In the genomic region with DNA sequence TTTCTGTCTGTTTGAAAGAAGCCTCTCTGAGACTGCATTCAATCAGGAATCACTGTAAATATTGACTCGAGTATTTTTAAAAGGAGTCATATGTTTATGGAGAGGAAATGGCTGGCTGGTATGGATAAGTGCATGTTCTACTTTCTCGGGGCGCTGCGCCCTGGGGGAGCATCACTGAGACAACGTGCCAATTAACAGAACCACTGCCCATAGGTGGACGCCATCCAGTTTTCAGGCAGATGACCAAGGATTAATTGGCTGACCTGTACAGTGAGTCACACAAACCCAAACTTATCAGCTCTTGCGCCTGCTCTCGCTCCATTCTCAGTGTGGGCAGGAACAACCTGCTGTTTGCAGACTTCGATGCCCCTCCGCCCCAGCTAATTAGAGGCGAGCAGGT, we compare ENCODE assay signal across 20 cellular contexts.
DNase-seq lines count a peak whose midpoint lies in the region; ATAC-seq and TF ChIP-seq lines count a peak whose summit lies in the region.
"Had no signal": no experiment of that assay in that cellular context is flagged by ENCODE, and none has a peak within 500 bp of the region (broad histone marks: within the 10 kb centered on the region; RNA-seq: fewer than 3 reads in every experiment).

No MANE protein-coding gene starts in this region.

- peaks cover 54% of the 10 kb centered on the region for H3K4me1 Mint-ChIP-seq in brain
- peaks cover 6% of the 10 kb centered on the region for H3K4me1 Mint-ChIP-seq in activated T-helper 17 cell treated with anti-CD3 and anti-CD28 coated beads, Interleukin-2, amount 50 U/mL, for 72 hours

- H3K36me3 ChIP-seq in osteoblast (ENCODE audit: insufficient read depth, low read length) = no peaks in the 10 kb centered on the region
- H3K36me3 ChIP-seq: breast epithelium, neutrophil, right lobe of liver had no signal

- H3K27ac ChIP-seq in layer of hippocampus (ENCODE audit: low read depth, low read length) = peak overlapping the region; percentile 40
- H3K27ac ChIP-seq in osteoblast (ENCODE audit: low read depth, low read length) = no peak overlapping the region
- H3K27ac ChIP-seq: breast epithelium, neutrophil, right lobe of liver, RWPE1 had no signal

- no peaks in the 10 kb centered on the region for H3K9me3 ChIP-seq in osteoblast (ENCODE audit: low read depth, low read length)
- H3K9me3 ChIP-seq: breast epithelium, neutrophil, right lobe of liver had no signal

- no peak overlapping the region for H3K4me3 ChIP-seq in osteoblast (ENCODE audit: insufficient read depth, low read length)
- H3K4me3 ChIP-seq: breast epithelium, right lobe of liver had no signal

- H2AFZ ChIP-seq in osteoblast (ENCODE audit: low read length) = no peak overlapping the region

- H3K36me3 Mint-ChIP-seq in brain = no peaks in the 10 kb centered on the region
- H3K36me3 Mint-ChIP-seq in activated T-helper 17 cell treated with anti-CD3 and anti-CD28 coated beads, Interleukin-2, amount 50 U/mL, for 72 hours (ENCODE audit: low read depth) = no peaks in the 10 kb centered on the region
- H3K36me3 Mint-ChIP-seq: activated CD4-positive, alpha-beta memory T cell treated with anti-CD3 and anti-CD28 coated beads for 36 hours; activated naive CD4-positive, alpha-beta T cell treated with anti-CD3 and anti-CD28 coated beads, Interleukin-2, amount 50 U/mL, for 72 hours had no signal

- H3K27ac Mint-ChIP-seq in brain = peak overlapping the region; percentile 14 to 98 (median 93)
- no peak overlapping the region for H3K27ac Mint-ChIP-seq in activated T-helper 17 cell treated with anti-CD3 and anti-CD28 coated beads, Interleukin-2, amount 50 U/mL, for 72 hours
- H3K27ac Mint-ChIP-seq: activated CD4-positive, alpha-beta memory T cell treated with anti-CD3 and anti-CD28 coated beads for 36 hours; activated naive CD4-positive, alpha-beta T cell treated with anti-CD3 and anti-CD28 coated beads, Interleukin-2, amount 50 U/mL, for 72 hours had no signal

- DNase-seq in Daoy (ENCODE audit: low read depth) (peak; percentile 65), NCI-H146 treated with DMSO at 0.1 percent for 48 hours (lab: John Stamatoyannopoulos, UW; ENCODE audit: unreplicated experiment) (peak; percentile 90), osteoblast (ENCODE audit: insufficient read length, low spot score, missing footprints) (no peak), 8988T (no peak)
- DNase-seq: activated CD4-positive, alpha-beta memory T cell treated with anti-CD3 and anti-CD28 coated beads for 36 hours; activated T-cell treated with anti-CD3 and anti-CD28 coated beads, Interleukin-2, amount 50 U/mL, for 1 hour; KBM-7; kidney; NCI-H1048; NCI-H2171 treated with DMSO at 0.1 percent for 48 hours; substantia nigra had no signal

- no peak for ATAC-seq in GM21825 (IDR thresholded peaks at IDR 0.05; ENCODE audit: unreplicated experiment)
- no peak for ATAC-seq in activated T-helper 17 cell treated with anti-CD3 and anti-CD28 coated beads, Interleukin-2, amount 50 U/mL, for 72 hours (replicated peaks)
- ATAC-seq: activated naive CD4-positive, alpha-beta T cell treated with anti-CD3 and anti-CD28 coated beads, Interleukin-2, amount 50 U/mL, for 72 hours had no signal

- H3K79me2 ChIP-seq in osteoblast (ENCODE audit: insufficient read depth, low read length) = no peaks in the 10 kb centered on the region

- peaks cover 2 to 10% (median 5%) of the 10 kb centered on the region in 5 experiments for H3K9me3 Mint-ChIP-seq in brain
- no peaks in the 10 kb centered on the region for H3K9me3 Mint-ChIP-seq in activated T-helper 17 cell treated with anti-CD3 and anti-CD28 coated beads, Interleukin-2, amount 50 U/mL, for 72 hours
- H3K9me3 Mint-ChIP-seq: activated CD4-positive, alpha-beta memory T cell treated with anti-CD3 and anti-CD28 coated beads for 36 hours; activated naive CD4-positive, alpha-beta T cell treated with anti-CD3 and anti-CD28 coated beads, Interleukin-2, amount 50 U/mL, for 72 hours had no signal

- H3K27me3 ChIP-seq in layer of hippocampus (ENCODE audit: control insufficient read depth, insufficient read depth, low read length) (no peaks in the 10 kb centered on the region), osteoblast (ENCODE audit: insufficient read depth, low read length) (no peaks in the 10 kb centered on the region)
- H3K27me3 ChIP-seq: breast epithelium, right lobe of liver had no signal

- no peak overlapping the region for H3K4me2 ChIP-seq in osteoblast (ENCODE audit: insufficient read depth, low read length)

- H3K4me1 ChIP-seq in osteoblast (ENCODE audit: insufficient read depth, low read length) = no peaks in the 10 kb centered on the region
- H3K4me1 ChIP-seq: breast epithelium, right lobe of liver had no signal

- peaks cover 3% of the 10 kb centered on the region for H3K27me3 Mint-ChIP-seq in brain
- peaks cover 7% of the 10 kb centered on the region for H3K27me3 Mint-ChIP-seq in activated T-helper 17 cell treated with anti-CD3 and anti-CD28 coated beads, Interleukin-2, amount 50 U/mL, for 72 hours

- TF ChIP-seq CTCF in brain (conservative IDR thresholded peaks at IDR 0.05) (no peak), osteoblast (IDR thresholded peaks at IDR 0.05; ENCODE audit: extremely low read depth, low read depth, low read length) (no peak)

- H4K20me1 ChIP-seq in osteoblast (ENCODE audit: insufficient read depth, low read length) = no peaks in the 10 kb centered on the region

- H3K4me3 Mint-ChIP-seq in brain = peak overlapping the region in 1 of 5 experiments; percentile 21
- H3K4me3 Mint-ChIP-seq in activated T-helper 17 cell treated with anti-CD3 and anti-CD28 coated beads, Interleukin-2, amount 50 U/mL, for 72 hours = no peak overlapping the region
- H3K4me3 Mint-ChIP-seq: activated CD4-positive, alpha-beta memory T cell treated with anti-CD3 and anti-CD28 coated beads for 36 hours had no signal

Comparison
In these comparisons a context has a peak if more than half of its experiments do, and no peak if none do; other contexts are left out.
1. DNase-seq: peak in Daoy (single experiment) and NCI-H146 treated with DMSO at 0.1 percent for 48 hours (single experiment); none in osteoblast (single experiment) and 8988T (single experiment).